ENCODE assay signal across 29 cellular contexts in genomic region chr5:7246312-7246711, GRCh38.
"Had no signal": no experiment of that assay in that cellular context is flagged by ENCODE, and none has a peak within 500 bp of the region (broad histone marks: within the 10 kb centered on the region; RNA-seq: fewer than 3 reads in every experiment).

No MANE protein-coding gene starts in this region.

- H3K9me3 Mint-ChIP-seq: nephron; stimulated activated naive CD8-positive, alpha-beta T cell treated with anti-CD3 and anti-CD28 coated beads, Interleukin-15, amount 100 ng/mL, for 72 hours had no signal

- DNase-seq: dermis blood vessel endothelial cell; effector memory CD4-positive, alpha-beta T cell; hypothalamus; immature natural killer cell; islet precursor cell; kidney glomerular epithelial cell; mucosa of descending colon; naive B cell; occipital lobe; ovary; posterior cingulate gyrus; psoas muscle; right lobe of liver; small intestine; stimulated activated CD4-positive, alpha-beta T cell treated with anti-CD3 and anti-CD28 coated beads, Interleukin-15, amount 100 ng/mL, for 24 hours; stimulated activated CD4-positive, alpha-beta T cell treated with anti-CD3 and anti-CD28 coated beads, Interleukin-2, amount 100 ng/mL, for 48 hours; stimulated activated naive CD4-positive, alpha-beta T cell; stimulated activated naive CD8-positive, alpha-beta T cell treated with anti-CD3 and anti-CD28 coated beads, Interleukin-15, amount 100 ng/mL, for 72 hours; transverse colon; upper lobe of right lung had no signal

- H3K27me3 ChIP-seq: ovary, right lobe of liver, suprapubic skin, transverse colon, upper lobe of right lung, vagina had no signal

- ATAC-seq: left lobe of liver; mucosa of descending colon; psoas muscle; right lobe of liver; stimulated activated naive CD8-positive, alpha-beta T cell treated with anti-CD3 and anti-CD28 coated beads, Interleukin-15, amount 100 ng/mL, for 72 hours; upper lobe of right lung had no signal

- FAIRE-seq: endothelial cell of umbilical vein, frontal cortex, small intestine had no signal

- H3K27ac Mint-ChIP-seq: immature natural killer cell; memory B cell; naive B cell; nephron; stimulated activated naive CD8-positive, alpha-beta T cell treated with anti-CD3 and anti-CD28 coated beads, Interleukin-15, amount 100 ng/mL, for 72 hours had no signal

- H3K4me1 Mint-ChIP-seq: immature natural killer cell; memory B cell; naive B cell; nephron; stimulated activated naive CD8-positive, alpha-beta T cell treated with anti-CD3 and anti-CD28 coated beads, Interleukin-15, amount 100 ng/mL, for 72 hours had no signal

- H3K36me3 Mint-ChIP-seq: immature natural killer cell, memory B cell, naive B cell had no signal

- H3K36me3 ChIP-seq: ovary, right lobe of liver, suprapubic skin, transverse colon, upper lobe of right lung, vagina had no signal

- H3K4me3 Mint-ChIP-seq: immature natural killer cell; memory B cell; naive B cell; nephron; stimulated activated naive CD8-positive, alpha-beta T cell treated with anti-CD3 and anti-CD28 coated beads, Interleukin-15, amount 100 ng/mL, for 72 hours had no signal

- H3K27me3 Mint-ChIP-seq: memory B cell; stimulated activated naive CD8-positive, alpha-beta T cell treated with anti-CD3 and anti-CD28 coated beads, Interleukin-15, amount 100 ng/mL, for 72 hours had no signal

- H3K4me3 ChIP-seq: coronary artery, lung, mucosa of descending colon, ovary, psoas muscle, right lobe of liver, suprapubic skin, transverse colon, upper lobe of right lung, vagina had no signal
